In genomic region chr2:37371979-37372378, GRCh38 we compare ENCODE assay signal across 1 cellular context.
TF ChIP-seq lines count a peak whose summit lies in the region.

No MANE protein-coding gene starts in this region.

TF ChIP-seq in H1, 55 proteins besides CTCF, POLR2A, EP300 and RAD21 (continued from another document):
- TF ChIP-seq CBX8 (IDR thresholded peaks at IDR 0.05; ENCODE audit: borderline replicate concordance, low read depth, low read length) (no peak), YY1 (IDR thresholded peaks at IDR 0.05; ENCODE audit: low read depth, low read length) (no peak), SAP30 (IDR thresholded peaks at IDR 0.05; ENCODE audit: insufficient read depth, insufficient replicate concordance, low read length) (no peak), ATF2 (IDR thresholded peaks at IDR 0.05; ENCODE audit: low read length) (no peak), CHD7 (IDR thresholded peaks at IDR 0.05; ENCODE audit: insufficient replicate concordance, low read length) (no peak), ZNF274 (IDR thresholded peaks at IDR 0.05; ENCODE audit: borderline replicate concordance, extremely low read depth, low read length) (no peak)
